1 cellular context compared by ENCODE assay signal in the genomic region with DNA sequence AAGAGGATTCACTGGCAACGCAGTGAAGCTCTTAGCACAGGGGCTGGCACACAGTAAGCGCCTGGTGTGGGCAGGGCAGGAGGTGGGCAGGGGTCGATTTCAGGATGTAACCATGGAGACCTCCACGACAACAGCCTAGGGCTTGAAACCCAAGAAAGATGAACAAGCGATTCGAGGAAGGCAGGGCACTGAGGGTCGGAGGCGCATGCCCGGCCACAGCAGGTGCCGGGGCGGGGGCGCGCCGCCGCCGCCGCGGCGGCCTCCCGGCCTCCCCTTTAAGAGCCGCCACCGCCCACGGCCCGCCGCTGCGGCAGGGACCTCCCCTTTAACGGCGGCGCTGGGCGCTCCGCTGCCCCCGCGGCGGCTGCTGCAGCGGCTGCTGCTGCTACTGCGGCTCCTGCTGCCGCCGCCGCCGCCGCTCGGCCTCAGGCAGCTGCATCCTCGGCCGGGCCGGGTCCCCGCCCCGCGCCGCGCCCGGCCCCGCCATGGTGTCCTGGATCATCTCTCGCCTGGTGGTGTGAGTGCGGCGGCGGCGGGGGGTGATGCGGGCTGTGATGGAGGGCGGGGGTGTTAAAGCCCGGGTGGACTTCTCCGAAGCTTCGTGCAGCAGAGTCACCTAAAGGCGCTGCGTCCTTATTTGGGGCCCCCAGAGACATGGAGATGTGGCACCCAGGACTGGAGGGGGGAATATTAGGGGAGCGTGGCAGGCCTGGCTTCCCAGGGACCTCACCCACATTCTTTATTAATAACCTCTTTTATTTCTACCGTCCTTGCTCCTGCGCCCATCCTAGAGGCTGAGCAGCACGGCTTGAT.
TF ChIP-seq lines count a peak whose summit lies in the region.

A gene with protein sequence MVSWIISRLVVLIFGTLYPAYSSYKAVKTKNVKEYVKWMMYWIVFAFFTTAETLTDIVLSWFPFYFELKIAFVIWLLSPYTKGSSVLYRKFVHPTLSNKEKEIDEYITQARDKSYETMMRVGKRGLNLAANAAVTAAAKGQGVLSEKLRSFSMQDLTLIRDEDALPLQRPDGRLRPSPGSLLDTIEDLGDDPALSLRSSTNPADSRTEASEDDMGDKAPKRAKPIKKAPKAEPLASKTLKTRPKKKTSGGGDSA (plus strand): TSS at position 334 of the 813 bp plus-strand sequence. CDS start 152 bp downstream, at position 486.

TF ChIP-seq in H1, 55 proteins besides CTCF, POLR2A, EP300 and RAD21:
- TF ChIP-seq EGR1 (IDR thresholded peaks at IDR 0.05; ENCODE audit: borderline replicate concordance, low read depth, low read length) (peak; percentile 94), TBP (IDR thresholded peaks at IDR 0.05; ENCODE audit: low read depth, low read length) (no peak), RNF2 (IDR thresholded peaks at IDR 0.05; ENCODE audit: borderline replicate concordance, low read depth, low read length, missing control alignments, poor library complexity, severe bottlenecking) (peak; percentile 52), SUZ12 (IDR thresholded peaks at IDR 0.05; ENCODE audit: low read length) (no peak), SRF (IDR thresholded peaks at IDR 0.05; ENCODE audit: low read depth, low read length) (peak; percentile 12; the same call in 1 of the 2 replicates), KDM4A (IDR thresholded peaks at IDR 0.05; ENCODE audit: low read depth, low read length, severe bottlenecking) (peak; percentile 29), PHF8 (conservative IDR thresholded peaks at IDR 0.05; ENCODE audit: low read depth, low read length) (peak; percentile 39; the same call in 1 of the 2 replicates), JUND (IDR thresholded peaks at IDR 0.05; ENCODE audit: low read length) (no peak), SIN3A (conservative IDR thresholded peaks at IDR 0.05 in 1 of 2, IDR thresholded peaks at IDR 0.05 in 1 of 2; ENCODE audit: low read depth in 1 of 2, low read length in 2 of 2) (peak in 1 of 2 experiments; percentile 54; a peak in 2 of 4 replicates)
- TF ChIP-seq, protein P1, sequence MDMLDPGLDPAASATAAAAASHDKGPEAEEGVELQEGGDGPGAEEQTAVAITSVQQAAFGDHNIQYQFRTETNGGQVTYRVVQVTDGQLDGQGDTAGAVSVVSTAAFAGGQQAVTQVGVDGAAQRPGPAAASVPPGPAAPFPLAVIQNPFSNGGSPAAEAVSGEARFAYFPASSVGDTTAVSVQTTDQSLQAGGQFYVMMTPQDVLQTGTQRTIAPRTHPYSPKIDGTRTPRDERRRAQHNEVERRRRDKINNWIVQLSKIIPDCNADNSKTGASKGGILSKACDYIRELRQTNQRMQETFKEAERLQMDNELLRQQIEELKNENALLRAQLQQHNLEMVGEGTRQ (IDR thresholded peaks at IDR 0.05; ENCODE audit: low read length): peak; percentile 11; the same call in 1 of the 2 replicates
